In genomic region chr3:184815046-184815930, GRCh38 we compare ENCODE assay signal across 12 cellular contexts. TPM values are rescaled to one million over a fixed set of nuclear protein-coding genes. Genes with fewer than 3 reads are reported as not detected.
DNase-seq lines count a peak whose midpoint lies in the region; ATAC-seq and TF ChIP-seq lines count a peak whose summit lies in the region.
"Had no signal": no experiment of that assay in that cellular context is flagged by ENCODE, and none has a peak within 500 bp of the region (broad histone marks: within the 10 kb centered on the region; RNA-seq: fewer than 3 reads in every experiment).

No MANE protein-coding gene starts in this region.

- ATAC-seq in T-cell (replicated peaks in 1 of 4), result peak in 3 of 4 experiments; percentile 17 to 31 (median 18)
- peak; percentile 66 for ATAC-seq in stimulated activated naive CD8-positive, alpha-beta T cell treated with anti-CD3 and anti-CD28 coated beads, Interleukin-15, amount 100 ng/mL, for 72 hours
- no peak for ATAC-seq in GM21737 (IDR thresholded peaks at IDR 0.05; ENCODE audit: unreplicated experiment)

- no peak overlapping the region for H3K27ac ChIP-seq in esophagus muscularis mucosa (replicated peaks in 1 of 4)

- no peaks in the 10 kb centered on the region for H3K9me3 ChIP-seq in esophagus muscularis mucosa

- POLR2A ChIA-PET in T-cell (lab: Charles Lee), result interaction anchor here in 1 of 2 donors (0.6 to 2.0 kb wide), 3 partner anchors 8 to 266 kb away, joined by 3 to 10 read pairs (median 3); no protein-coding TSS in a partner anchor

- peak overlapping the region; percentile 71 to 85 for H3K27ac Mint-ChIP-seq in T-cell
- peak overlapping the region in 1 of 2 donors; percentile 87 for H3K27ac Mint-ChIP-seq in stimulated activated naive CD8-positive, alpha-beta T cell treated with anti-CD3 and anti-CD28 coated beads, Interleukin-15, amount 100 ng/mL, for 72 hours

- no peaks in the 10 kb centered on the region for H3K27me3 Mint-ChIP-seq in T-cell
- no peaks in the 10 kb centered on the region for H3K27me3 Mint-ChIP-seq in stimulated activated naive CD8-positive, alpha-beta T cell treated with anti-CD3 and anti-CD28 coated beads, Interleukin-15, amount 100 ng/mL, for 72 hours

- intact Hi-C loops in esophagus muscularis mucosa (cut with DNase I), result no loop called here

- peak; percentile 25 for DNase-seq in stimulated activated CD4-positive, alpha-beta T cell treated with anti-CD3 and anti-CD28 coated beads, Interleukin-1b, Interleukin-23, amount 100 ng/mL, for 48 hours
- DNase-seq in stimulated activated CD4-positive, alpha-beta T cell treated with anti-CD3 and anti-CD28 coated beads, Interleukin-12 subunit alpha, Interleukin-12 subunit beta, amount 100 ng/mL, for 4 hours, result no peak
- DNase-seq in T-cell, result peak in 10 of 34 experiments; percentile 1 to 24 (median 10)
- peak; percentile 53 for DNase-seq in esophagus muscularis mucosa (ENCODE audit: extremely low spot score)
- DNase-seq in stimulated activated naive CD8-positive, alpha-beta T cell treated with anti-CD3 and anti-CD28 coated beads, Interleukin-15, amount 100 ng/mL, for 72 hours, result peak in 1 of 2 donors; percentile 35
- no peak for DNase-seq in GDM1 (lab: John Stamatoyannopoulos, UW)
- DNase-seq in NCI-H2107 treated with DMSO at 0.1 percent for 48 hours (lab: John Stamatoyannopoulos, UW; ENCODE audit: unreplicated experiment), result no peak
- DNase-seq: aorta, foreskin melanocyte, NCI-H82 had no signal

- no peak overlapping the region for H3K4me3 ChIP-seq in esophagus muscularis mucosa
- H3K4me3 ChIP-seq: lung had no signal

- no peak for TF ChIP-seq POLR2A in esophagus muscularis mucosa (IDR thresholded peaks at IDR 0.05; ENCODE audit: low read depth)

- CTCF ChIA-PET in T-cell (lab: Charles Lee), result interaction anchor here (0.7 to 1.3 kb wide), 3 partner anchors 12 to 235 kb away, joined by 4 read pairs; no protein-coding TSS in a partner anchor

- no peaks in the 10 kb centered on the region for H3K27me3 ChIP-seq in esophagus muscularis mucosa

- H3K4me1 Mint-ChIP-seq in T-cell, result peaks cover 63 to 78% (median 66%) of the 10 kb centered on the region in 3 donors
- peaks cover 67% of the 10 kb centered on the region for H3K4me1 Mint-ChIP-seq in stimulated activated naive CD8-positive, alpha-beta T cell treated with anti-CD3 and anti-CD28 coated beads, Interleukin-15, amount 100 ng/mL, for 72 hours

- no peaks in the 10 kb centered on the region for H3K9me3 Mint-ChIP-seq in T-cell
- H3K9me3 Mint-ChIP-seq in stimulated activated naive CD8-positive, alpha-beta T cell treated with anti-CD3 and anti-CD28 coated beads, Interleukin-15, amount 100 ng/mL, for 72 hours, result no peaks in the 10 kb centered on the region

- TF ChIP-seq CTCF in esophagus muscularis mucosa (IDR thresholded peaks at IDR 0.05), result no peak

- 60% methylated on average over 7 of the region's 7 CpGs for WGBS in esophagus muscularis mucosa

- no peak for TF ChIP-seq EP300 in esophagus muscularis mucosa (IDR thresholded peaks at IDR 0.05)

- peaks cover 33% of the 10 kb centered on the region for H3K36me3 Mint-ChIP-seq in T-cell

- peaks cover 18 to 28% (median 26%) of the 10 kb centered on the region in 4 donors for H3K4me1 ChIP-seq in esophagus muscularis mucosa

- peaks cover 0 to 9% (median 0%) of the 10 kb centered on the region in 4 donors for H3K36me3 ChIP-seq in esophagus muscularis mucosa

- H3K4me3 Mint-ChIP-seq in T-cell, result peak overlapping the region; percentile 30 to 49 (median 47)
- H3K4me3 Mint-ChIP-seq in stimulated activated naive CD8-positive, alpha-beta T cell treated with anti-CD3 and anti-CD28 coated beads, Interleukin-15, amount 100 ng/mL, for 72 hours, result peak overlapping the region in 1 of 2 donors; percentile 48

RNA-seq across cellular contexts. Expression of gene VPS8, which starts 3.3 kb away (rescaled TPM):
- total RNA-seq in T-cell (10 to 100 TPM; 59.2 to 95.6 (median 71.0) TPM), esophagus muscularis mucosa (10 to 100 TPM; 31.0 to 39.0 (median 32.6) TPM)

Comparison
In these comparisons a context has a peak if more than half of its experiments do, and no peak if none do; other contexts are left out.
1. DNase-seq: peak in stimulated activated CD4-positive, alpha-beta T cell treated with anti-CD3 and anti-CD28 coated beads, Interleukin-1b, Interleukin-23, amount 100 ng/mL, for 48 hours (single experiment) and esophagus muscularis mucosa (single experiment); none in stimulated activated CD4-positive, alpha-beta T cell treated with anti-CD3 and anti-CD28 coated beads, Interleukin-12 subunit alpha, Interleukin-12 subunit beta, amount 100 ng/mL, for 4 hours (single experiment), GDM1 (single experiment) and NCI-H2107 treated with DMSO at 0.1 percent for 48 hours (single experiment).